Comparison of ENCODE assay signal across 1 cellular context in genomic region chr1:209808059-209808494, GRCh38.
TF ChIP-seq lines count a peak whose summit lies in the region.

No MANE protein-coding gene starts in this region.

TF ChIP-seq in HEK293, 187 proteins besides CTCF, POLR2A, EP300 and RAD21 (continued from another document and continues in another):
- peak; percentile 41 for TF ChIP-seq PATZ1 (tag by site-specific recombination; IDR thresholded peaks at IDR 0.05)
- no peak for TF ChIP-seq ZNF23 (tag by site-specific recombination; IDR thresholded peaks at IDR 0.05; ENCODE audit: borderline replicate concordance)
- TF ChIP-seq ZNF621 (tag by site-specific recombination; IDR thresholded peaks at IDR 0.05) = no peak
- TF ChIP-seq ZNF521 (tag by site-specific recombination; IDR thresholded peaks at IDR 0.05) = no peak
- peak; percentile 74; the same call in 1 of the 2 replicates for TF ChIP-seq ZNF184 (tag by site-specific recombination; IDR thresholded peaks at IDR 0.05)
- TF ChIP-seq ZNF19 (tag by site-specific recombination; IDR thresholded peaks at IDR 0.05; ENCODE audit: low read depth) = no peak
- TF ChIP-seq ZNF830 (tag by site-specific recombination; IDR thresholded peaks at IDR 0.05; ENCODE audit: low read depth) = no peak
- TF ChIP-seq ZSCAN23 (tag by site-specific recombination; IDR thresholded peaks at IDR 0.05) = peak; percentile 15; the same call in 1 of the 2 replicates
- no peak for TF ChIP-seq BCL6B (tag by site-specific recombination; IDR thresholded peaks at IDR 0.05)
- no peak for TF ChIP-seq RBAK (tag by site-specific recombination; IDR thresholded peaks at IDR 0.05)
- no peak for TF ChIP-seq REPIN1 (tag by site-specific recombination; IDR thresholded peaks at IDR 0.05; ENCODE audit: low read depth)
- no peak for TF ChIP-seq MZF1 (tag by site-specific recombination; IDR thresholded peaks at IDR 0.05; ENCODE audit: borderline replicate concordance)
- TF ChIP-seq ZNF629 (tag by site-specific recombination; IDR thresholded peaks at IDR 0.05) = peak; percentile 83
- no peak for TF ChIP-seq EGR2 (tag by site-specific recombination; IDR thresholded peaks at IDR 0.05; ENCODE audit: low read depth)
- no peak for TF ChIP-seq FEZF1 (tag by site-specific recombination; IDR thresholded peaks at IDR 0.05)
- peak; percentile 33; the same call in 1 of the 2 replicates for TF ChIP-seq GLIS2 (tag by site-specific recombination; IDR thresholded peaks at IDR 0.05)
- TF ChIP-seq SETDB1 (IDR thresholded peaks at IDR 0.05; ENCODE audit: insufficient read length, low read length) = peak; percentile 82
- no peak for TF ChIP-seq ZNF302 (tag by site-specific recombination; IDR thresholded peaks at IDR 0.05; ENCODE audit: low read depth)
- TF ChIP-seq ZBTB48 (tag by site-specific recombination; IDR thresholded peaks at IDR 0.05) = 0 out of 2 replicates have a peak, but pooled peaks have one; percentile 46
- TF ChIP-seq ZNF692 (tag by site-specific recombination; IDR thresholded peaks at IDR 0.05) = peak; percentile 84
- TF ChIP-seq ZNF639 (tag by site-specific recombination; IDR thresholded peaks at IDR 0.05) = no peak
- TF ChIP-seq ZEB2 (tag by site-specific recombination; IDR thresholded peaks at IDR 0.05) = peak; percentile 88
- TF ChIP-seq ZNF175 (tag by site-specific recombination; IDR thresholded peaks at IDR 0.05) = no peak
- TF ChIP-seq SALL2 (tag by site-specific recombination; IDR thresholded peaks at IDR 0.05; ENCODE audit: borderline replicate concordance) = no peak
- TF ChIP-seq KLF9 (tag by site-specific recombination; IDR thresholded peaks at IDR 0.05; ENCODE audit: low read depth) = no peak
- no peak for TF ChIP-seq ZNF398 (tag by site-specific recombination; IDR thresholded peaks at IDR 0.05)
- peak; percentile 43; the same call in 1 of the 2 replicates for TF ChIP-seq KLF8 (tag by site-specific recombination; IDR thresholded peaks at IDR 0.05)
- TF ChIP-seq ZNF571 (tag by site-specific recombination; IDR thresholded peaks at IDR 0.05) = no peak
- TF ChIP-seq ZNF549 (tag by site-specific recombination; IDR thresholded peaks at IDR 0.05) = no peak
- TF ChIP-seq SP7 (tag by site-specific recombination; IDR thresholded peaks at IDR 0.05) = peak; percentile 50; the same call in 1 of the 2 replicates
- peak; percentile 53 for TF ChIP-seq SCRT2 (tag by site-specific recombination; IDR thresholded peaks at IDR 0.05)
- no peak for TF ChIP-seq ZFP41 (tag by site-specific recombination; IDR thresholded peaks at IDR 0.05; ENCODE audit: borderline replicate concordance)
- TF ChIP-seq ZNF211 (tag by site-specific recombination; IDR thresholded peaks at IDR 0.05; ENCODE audit: low read depth) = no peak
- TF ChIP-seq ZNF114 (tag by site-specific recombination; IDR thresholded peaks at IDR 0.05) = no peak
- TF ChIP-seq ZNF341 (tag by site-specific recombination; IDR thresholded peaks at IDR 0.05; ENCODE audit: low read depth) = 0 out of 2 replicates have a peak, but pooled peaks have one; percentile 32
- TF ChIP-seq ZNF660 (tag by site-specific recombination; IDR thresholded peaks at IDR 0.05) = peak; percentile 90
- peak; percentile 83 for TF ChIP-seq ZNF335 (tag by site-specific recombination; conservative IDR thresholded peaks at IDR 0.05)
- TF ChIP-seq ZNF843 (tag by site-specific recombination; IDR thresholded peaks at IDR 0.05) = peak; percentile 62
- TF ChIP-seq TSHZ1 (tag by site-specific recombination; IDR thresholded peaks at IDR 0.05; ENCODE audit: borderline replicate concordance) = peak; percentile 76; the same call in 1 of the 2 replicates
- no peak for TF ChIP-seq ZNF148 (tag by site-specific recombination; IDR thresholded peaks at IDR 0.05; ENCODE audit: borderline replicate concordance)
- peak; percentile 82 for TF ChIP-seq ZNF366 (tag by site-specific recombination; conservative IDR thresholded peaks at IDR 0.05)
- TF ChIP-seq KLF7 (tag by site-specific recombination; IDR thresholded peaks at IDR 0.05; ENCODE audit: borderline replicate concordance) = no peak
- no peak for TF ChIP-seq ZSCAN16 (tag by site-specific recombination; IDR thresholded peaks at IDR 0.05)
- no peak for TF ChIP-seq ZNF426 (tag by site-specific recombination; IDR thresholded peaks at IDR 0.05)
- TF ChIP-seq YY2 (tag by site-specific recombination; IDR thresholded peaks at IDR 0.05) = no peak
- peak; percentile 67; the same call in 1 of the 2 replicates for TF ChIP-seq PRDM10 (tag by site-specific recombination; IDR thresholded peaks at IDR 0.05)
- TF ChIP-seq PRDM1 (tag by site-specific recombination; IDR thresholded peaks at IDR 0.05) = 0 out of 2 replicates have a peak, but pooled peaks have one; percentile 24
- TF ChIP-seq KLF16 (tag by site-specific recombination; IDR thresholded peaks at IDR 0.05) = 0 out of 2 replicates have a peak, but pooled peaks have one; percentile 36
